1 cellular context compared by ENCODE assay signal in genomic region chr3:122893754-122894668, GRCh38.
TF ChIP-seq lines count a peak whose summit lies in the region.

No MANE protein-coding gene starts in this region.

TF ChIP-seq in HepG2, 621 proteins besides CTCF, POLR2A, EP300 and RAD21 (continued from another document and continues in another):
- TF ChIP-seq, protein P1, sequence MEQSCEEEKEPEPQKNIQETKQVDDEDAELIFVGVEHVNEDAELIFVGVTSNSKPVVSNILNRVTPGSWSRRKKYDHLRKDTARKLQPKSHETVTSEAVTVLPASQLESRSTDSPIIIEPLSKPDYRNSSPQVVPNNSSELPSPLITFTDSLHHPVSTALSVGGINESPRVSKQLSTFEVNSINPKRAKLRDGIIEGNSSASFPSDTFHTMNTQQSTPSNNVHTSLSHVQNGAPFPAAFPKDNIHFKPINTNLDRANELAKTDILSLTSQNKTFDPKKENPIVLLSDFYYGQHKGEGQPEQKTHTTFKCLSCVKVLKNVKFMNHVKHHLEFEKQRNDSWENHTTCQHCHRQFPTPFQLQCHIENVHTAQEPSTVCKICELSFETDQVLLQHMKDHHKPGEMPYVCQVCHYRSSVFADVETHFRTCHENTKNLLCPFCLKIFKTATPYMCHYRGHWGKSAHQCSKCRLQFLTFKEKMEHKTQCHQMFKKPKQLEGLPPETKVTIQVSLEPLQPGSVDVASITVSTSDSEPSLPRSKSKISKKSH (CRISPR knock-in tag; IDR thresholded peaks at IDR 0.05; ENCODE audit: borderline replicate concordance): no peak
- TF ChIP-seq FOXO1 (CRISPR knock-in tag; IDR thresholded peaks at IDR 0.05) (peak; percentile 81), TCF7 (IDR thresholded peaks at IDR 0.05; ENCODE audit: low read depth) (peak; percentile 36; the same call in 1 of the 2 replicates), HNRNPL (IDR thresholded peaks at IDR 0.05; ENCODE audit: low read depth, low read length) (no peak), ZNF33A (CRISPR knock-in tag; IDR thresholded peaks at IDR 0.05; ENCODE audit: borderline replicate concordance) (0 out of 2 replicates have a peak, but pooled peaks have one; percentile 26), ZNF543 (CRISPR knock-in tag; IDR thresholded peaks at IDR 0.05) (no peak), NFIB (CRISPR knock-in tag; IDR thresholded peaks at IDR 0.05; ENCODE audit: borderline replicate concordance) (no peak), HNRNPK (IDR thresholded peaks at IDR 0.05; ENCODE audit: low read depth, low read length, poor library complexity, severe bottlenecking) (no peak), ZNF460 (CRISPR knock-in tag; IDR thresholded peaks at IDR 0.05; ENCODE audit: borderline replicate concordance) (no peak), SIN3B (IDR thresholded peaks at IDR 0.05; ENCODE audit: low read length) (no peak), XRCC5 (optimal IDR thresholded peaks at IDR 0.05; ENCODE audit: low read length) (no peak), ZNF740 (CRISPR knock-in tag; IDR thresholded peaks at IDR 0.05) (no peak), HMGA1 (CRISPR knock-in tag; conservative IDR thresholded peaks at IDR 0.05) (no peak), PPARG (CRISPR knock-in tag; conservative IDR thresholded peaks at IDR 0.05) (peak; percentile 80), DMAP1 (CRISPR knock-in tag; IDR thresholded peaks at IDR 0.05) (no peak; the same call in 1 of the 2 replicates), REXO4 (CRISPR knock-in tag; IDR thresholded peaks at IDR 0.05; ENCODE audit: borderline replicate concordance) (no peak), KLF16 (CRISPR knock-in tag; IDR thresholded peaks at IDR 0.05) (peak in 1 of 2 experiments; percentile 15; a peak in 1 of 4 replicates), TCF7L2 (IDR thresholded peaks at IDR 0.05; ENCODE audit: low read depth, low read length) (no peak), ZNF724P (CRISPR knock-in tag; IDR thresholded peaks at IDR 0.05; ENCODE audit: borderline replicate concordance) (no peak), REPIN1 (CRISPR knock-in tag; IDR thresholded peaks at IDR 0.05; ENCODE audit: borderline replicate concordance, low read depth) (peak; percentile 57; the same call in 1 of the 2 replicates), ZNF484 (CRISPR knock-in tag; IDR thresholded peaks at IDR 0.05; ENCODE audit: borderline replicate concordance, low read depth) (no peak), HES4 (CRISPR knock-in tag; IDR thresholded peaks at IDR 0.05; ENCODE audit: borderline replicate concordance) (no peak), NFRKB (IDR thresholded peaks at IDR 0.05) (no peak), ZNF501 (CRISPR knock-in tag; IDR thresholded peaks at IDR 0.05) (no peak; the same call in 1 of the 2 replicates), CREB1 (IDR thresholded peaks at IDR 0.05) (no peak; the same call in 1 of the 2 replicates), CREB1 (CRISPR knock-in tag; IDR thresholded peaks at IDR 0.05) (no peak), HBP1 (CRISPR knock-in tag; IDR thresholded peaks at IDR 0.05; ENCODE audit: low read depth) (no peak), JARID2 (CRISPR knock-in tag; IDR thresholded peaks at IDR 0.05; ENCODE audit: insufficient replicate concordance) (no peak), KDM5A (IDR thresholded peaks at IDR 0.05; ENCODE audit: borderline replicate concordance, low read length) (no peak), ZNF761 (CRISPR knock-in tag; conservative IDR thresholded peaks at IDR 0.05) (no peak), ARNTL (CRISPR knock-in tag; IDR thresholded peaks at IDR 0.05) (0 out of 2 replicates have a peak, but pooled peaks have one; percentile 25), ZNF121 (CRISPR knock-in tag; IDR thresholded peaks at IDR 0.05) (0 out of 2 replicates have a peak, but pooled peaks have one; percentile 22), CREM (IDR thresholded peaks at IDR 0.05) (no peak; the same call in 1 of the 2 replicates), CREM (CRISPR knock-in tag; IDR thresholded peaks at IDR 0.05) (no peak), YEATS4 (CRISPR knock-in tag; IDR thresholded peaks at IDR 0.05; ENCODE audit: borderline replicate concordance) (peak; percentile 55; the same call in 1 of the 2 replicates), ZNF777 (CRISPR knock-in tag; IDR thresholded peaks at IDR 0.05) (no peak), ZSCAN25 (CRISPR knock-in tag; IDR thresholded peaks at IDR 0.05) (peak; percentile 41; the same call in 1 of the 2 replicates), CHCHD3 (CRISPR knock-in tag; IDR thresholded peaks at IDR 0.05) (no peak), ZNF629 (CRISPR knock-in tag; conservative IDR thresholded peaks at IDR 0.05) (peak; percentile 37; the same call in 1 of the 2 replicates), NFYC (CRISPR knock-in tag; IDR thresholded peaks at IDR 0.05) (no peak)
- TF ChIP-seq, protein P2, sequence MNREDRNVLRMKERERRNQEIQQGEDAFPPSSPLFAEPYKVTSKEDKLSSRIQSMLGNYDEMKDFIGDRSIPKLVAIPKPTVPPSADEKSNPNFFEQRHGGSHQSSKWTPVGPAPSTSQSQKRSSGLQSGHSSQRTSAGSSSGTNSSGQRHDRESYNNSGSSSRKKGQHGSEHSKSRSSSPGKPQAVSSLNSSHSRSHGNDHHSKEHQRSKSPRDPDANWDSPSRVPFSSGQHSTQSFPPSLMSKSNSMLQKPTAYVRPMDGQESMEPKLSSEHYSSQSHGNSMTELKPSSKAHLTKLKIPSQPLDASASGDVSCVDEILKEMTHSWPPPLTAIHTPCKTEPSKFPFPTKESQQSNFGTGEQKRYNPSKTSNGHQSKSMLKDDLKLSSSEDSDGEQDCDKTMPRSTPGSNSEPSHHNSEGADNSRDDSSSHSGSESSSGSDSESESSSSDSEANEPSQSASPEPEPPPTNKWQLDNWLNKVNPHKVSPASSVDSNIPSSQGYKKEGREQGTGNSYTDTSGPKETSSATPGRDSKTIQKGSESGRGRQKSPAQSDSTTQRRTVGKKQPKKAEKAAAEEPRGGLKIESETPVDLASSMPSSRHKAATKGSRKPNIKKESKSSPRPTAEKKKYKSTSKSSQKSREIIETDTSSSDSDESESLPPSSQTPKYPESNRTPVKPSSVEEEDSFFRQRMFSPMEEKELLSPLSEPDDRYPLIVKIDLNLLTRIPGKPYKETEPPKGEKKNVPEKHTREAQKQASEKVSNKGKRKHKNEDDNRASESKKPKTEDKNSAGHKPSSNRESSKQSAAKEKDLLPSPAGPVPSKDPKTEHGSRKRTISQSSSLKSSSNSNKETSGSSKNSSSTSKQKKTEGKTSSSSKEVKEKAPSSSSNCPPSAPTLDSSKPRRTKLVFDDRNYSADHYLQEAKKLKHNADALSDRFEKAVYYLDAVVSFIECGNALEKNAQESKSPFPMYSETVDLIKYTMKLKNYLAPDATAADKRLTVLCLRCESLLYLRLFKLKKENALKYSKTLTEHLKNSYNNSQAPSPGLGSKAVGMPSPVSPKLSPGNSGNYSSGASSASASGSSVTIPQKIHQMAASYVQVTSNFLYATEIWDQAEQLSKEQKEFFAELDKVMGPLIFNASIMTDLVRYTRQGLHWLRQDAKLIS (CRISPR knock-in tag; IDR thresholded peaks at IDR 0.05): no peak
- TF ChIP-seq, protein P3, sequence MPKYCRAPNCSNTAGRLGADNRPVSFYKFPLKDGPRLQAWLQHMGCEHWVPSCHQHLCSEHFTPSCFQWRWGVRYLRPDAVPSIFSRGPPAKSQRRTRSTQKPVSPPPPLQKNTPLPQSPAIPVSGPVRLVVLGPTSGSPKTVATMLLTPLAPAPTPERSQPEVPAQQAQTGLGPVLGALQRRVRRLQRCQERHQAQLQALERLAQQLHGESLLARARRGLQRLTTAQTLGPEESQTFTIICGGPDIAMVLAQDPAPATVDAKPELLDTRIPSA (CRISPR knock-in tag; IDR thresholded peaks at IDR 0.05; ENCODE audit: borderline replicate concordance): no peak
- TF ChIP-seq, protein P4, sequence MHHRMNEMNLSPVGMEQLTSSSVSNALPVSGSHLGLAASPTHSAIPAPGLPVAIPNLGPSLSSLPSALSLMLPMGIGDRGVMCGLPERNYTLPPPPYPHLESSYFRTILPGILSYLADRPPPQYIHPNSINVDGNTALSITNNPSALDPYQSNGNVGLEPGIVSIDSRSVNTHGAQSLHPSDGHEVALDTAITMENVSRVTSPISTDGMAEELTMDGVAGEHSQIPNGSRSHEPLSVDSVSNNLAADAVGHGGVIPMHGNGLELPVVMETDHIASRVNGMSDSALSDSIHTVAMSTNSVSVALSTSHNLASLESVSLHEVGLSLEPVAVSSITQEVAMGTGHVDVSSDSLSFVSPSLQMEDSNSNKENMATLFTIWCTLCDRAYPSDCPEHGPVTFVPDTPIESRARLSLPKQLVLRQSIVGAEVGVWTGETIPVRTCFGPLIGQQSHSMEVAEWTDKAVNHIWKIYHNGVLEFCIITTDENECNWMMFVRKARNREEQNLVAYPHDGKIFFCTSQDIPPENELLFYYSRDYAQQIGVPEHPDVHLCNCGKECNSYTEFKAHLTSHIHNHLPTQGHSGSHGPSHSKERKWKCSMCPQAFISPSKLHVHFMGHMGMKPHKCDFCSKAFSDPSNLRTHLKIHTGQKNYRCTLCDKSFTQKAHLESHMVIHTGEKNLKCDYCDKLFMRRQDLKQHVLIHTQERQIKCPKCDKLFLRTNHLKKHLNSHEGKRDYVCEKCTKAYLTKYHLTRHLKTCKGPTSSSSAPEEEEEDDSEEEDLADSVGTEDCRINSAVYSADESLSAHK (CRISPR knock-in tag; IDR thresholded peaks at IDR 0.05; ENCODE audit: borderline replicate concordance): no peak
- TF ChIP-seq, protein P5, sequence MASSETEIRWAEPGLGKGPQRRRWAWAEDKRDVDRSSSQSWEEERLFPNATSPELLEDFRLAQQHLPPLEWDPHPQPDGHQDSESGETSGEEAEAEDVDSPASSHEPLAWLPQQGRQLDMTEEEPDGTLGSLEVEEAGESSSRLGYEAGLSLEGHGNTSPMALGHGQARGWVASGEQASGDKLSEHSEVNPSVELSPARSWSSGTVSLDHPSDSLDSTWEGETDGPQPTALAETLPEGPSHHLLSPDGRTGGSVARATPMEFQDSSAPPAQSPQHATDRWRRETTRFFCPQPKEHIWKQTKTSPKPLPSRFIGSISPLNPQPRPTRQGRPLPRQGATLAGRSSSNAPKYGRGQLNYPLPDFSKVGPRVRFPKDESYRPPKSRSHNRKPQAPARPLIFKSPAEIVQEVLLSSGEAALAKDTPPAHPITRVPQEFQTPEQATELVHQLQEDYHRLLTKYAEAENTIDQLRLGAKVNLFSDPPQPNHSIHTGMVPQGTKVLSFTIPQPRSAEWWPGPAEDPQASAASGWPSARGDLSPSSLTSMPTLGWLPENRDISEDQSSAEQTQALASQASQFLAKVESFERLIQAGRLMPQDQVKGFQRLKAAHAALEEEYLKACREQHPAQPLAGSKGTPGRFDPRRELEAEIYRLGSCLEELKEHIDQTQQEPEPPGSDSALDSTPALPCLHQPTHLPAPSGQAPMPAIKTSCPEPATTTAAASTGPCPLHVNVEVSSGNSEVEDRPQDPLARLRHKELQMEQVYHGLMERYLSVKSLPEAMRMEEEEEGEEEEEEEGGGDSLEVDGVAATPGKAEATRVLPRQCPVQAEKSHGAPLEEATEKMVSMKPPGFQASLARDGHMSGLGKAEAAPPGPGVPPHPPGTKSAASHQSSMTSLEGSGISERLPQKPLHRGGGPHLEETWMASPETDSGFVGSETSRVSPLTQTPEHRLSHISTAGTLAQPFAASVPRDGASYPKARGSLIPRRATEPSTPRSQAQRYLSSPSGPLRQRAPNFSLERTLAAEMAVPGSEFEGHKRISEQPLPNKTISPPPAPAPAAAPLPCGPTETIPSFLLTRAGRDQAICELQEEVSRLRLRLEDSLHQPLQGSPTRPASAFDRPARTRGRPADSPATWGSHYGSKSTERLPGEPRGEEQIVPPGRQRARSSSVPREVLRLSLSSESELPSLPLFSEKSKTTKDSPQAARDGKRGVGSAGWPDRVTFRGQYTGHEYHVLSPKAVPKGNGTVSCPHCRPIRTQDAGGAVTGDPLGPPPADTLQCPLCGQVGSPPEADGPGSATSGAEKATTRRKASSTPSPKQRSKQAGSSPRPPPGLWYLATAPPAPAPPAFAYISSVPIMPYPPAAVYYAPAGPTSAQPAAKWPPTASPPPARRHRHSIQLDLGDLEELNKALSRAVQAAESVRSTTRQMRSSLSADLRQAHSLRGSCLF (CRISPR knock-in tag; IDR thresholded peaks at IDR 0.05; ENCODE audit: borderline replicate concordance): no peak
- TF ChIP-seq, protein P6, sequence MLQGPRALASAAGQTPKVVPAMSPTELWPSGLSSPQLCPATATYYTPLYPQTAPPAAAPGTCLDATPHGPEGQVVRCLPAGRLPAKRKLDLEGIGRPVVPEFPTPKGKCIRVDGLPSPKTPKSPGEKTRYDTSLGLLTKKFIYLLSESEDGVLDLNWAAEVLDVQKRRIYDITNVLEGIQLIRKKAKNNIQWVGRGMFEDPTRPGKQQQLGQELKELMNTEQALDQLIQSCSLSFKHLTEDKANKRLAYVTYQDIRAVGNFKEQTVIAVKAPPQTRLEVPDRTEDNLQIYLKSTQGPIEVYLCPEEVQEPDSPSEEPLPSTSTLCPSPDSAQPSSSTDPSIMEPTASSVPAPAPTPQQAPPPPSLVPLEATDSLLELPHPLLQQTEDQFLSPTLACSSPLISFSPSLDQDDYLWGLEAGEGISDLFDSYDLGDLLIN (CRISPR knock-in tag; IDR thresholded peaks at IDR 0.05; ENCODE audit: borderline replicate concordance): no peak
- TF ChIP-seq, protein P7, sequence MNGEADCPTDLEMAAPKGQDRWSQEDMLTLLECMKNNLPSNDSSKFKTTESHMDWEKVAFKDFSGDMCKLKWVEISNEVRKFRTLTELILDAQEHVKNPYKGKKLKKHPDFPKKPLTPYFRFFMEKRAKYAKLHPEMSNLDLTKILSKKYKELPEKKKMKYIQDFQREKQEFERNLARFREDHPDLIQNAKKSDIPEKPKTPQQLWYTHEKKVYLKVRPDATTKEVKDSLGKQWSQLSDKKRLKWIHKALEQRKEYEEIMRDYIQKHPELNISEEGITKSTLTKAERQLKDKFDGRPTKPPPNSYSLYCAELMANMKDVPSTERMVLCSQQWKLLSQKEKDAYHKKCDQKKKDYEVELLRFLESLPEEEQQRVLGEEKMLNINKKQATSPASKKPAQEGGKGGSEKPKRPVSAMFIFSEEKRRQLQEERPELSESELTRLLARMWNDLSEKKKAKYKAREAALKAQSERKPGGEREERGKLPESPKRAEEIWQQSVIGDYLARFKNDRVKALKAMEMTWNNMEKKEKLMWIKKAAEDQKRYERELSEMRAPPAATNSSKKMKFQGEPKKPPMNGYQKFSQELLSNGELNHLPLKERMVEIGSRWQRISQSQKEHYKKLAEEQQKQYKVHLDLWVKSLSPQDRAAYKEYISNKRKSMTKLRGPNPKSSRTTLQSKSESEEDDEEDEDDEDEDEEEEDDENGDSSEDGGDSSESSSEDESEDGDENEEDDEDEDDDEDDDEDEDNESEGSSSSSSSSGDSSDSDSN (CRISPR knock-in tag; IDR thresholded peaks at IDR 0.05): no peak; the same call in 1 of the 2 replicates
